ENCODE assay signal across 3 cellular contexts in the genomic region with DNA sequence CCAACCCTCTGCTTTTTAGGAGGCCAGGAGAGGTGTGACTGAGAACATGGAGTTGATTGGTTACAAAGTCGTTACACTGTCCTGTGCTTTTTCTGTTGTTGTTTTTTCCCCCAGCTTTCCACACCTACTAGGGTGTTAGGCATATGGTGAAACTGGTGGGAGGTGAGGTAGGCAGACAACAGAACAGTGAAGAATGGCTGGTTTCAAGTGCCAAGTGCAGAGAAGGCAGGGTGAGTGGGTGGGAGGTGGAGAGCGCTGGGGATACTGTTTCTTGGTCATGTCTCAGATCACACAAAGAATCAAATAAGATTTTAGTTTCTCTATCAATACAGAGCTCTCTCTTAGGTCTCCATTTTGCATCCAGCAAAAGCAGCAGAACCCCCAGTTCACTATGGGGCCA.
TF ChIP-seq lines count a peak whose summit lies in the region.

No MANE protein-coding gene starts in this region.

TF ChIP-seq in GM12878, 131 proteins besides CTCF, POLR2A, EP300 and RAD21 (continued from another document):
- TF ChIP-seq MXI1 (IDR thresholded peaks at IDR 0.05; ENCODE audit: low read depth, low read length) (0 out of 2 replicates have a peak, but pooled peaks have one; percentile 39), HDGF (IDR thresholded peaks at IDR 0.05) (no peak), NBN (IDR thresholded peaks at IDR 0.05) (0 out of 2 replicates have a peak, but pooled peaks have one; percentile 24), MTA2 (IDR thresholded peaks at IDR 0.05; ENCODE audit: low read depth) (peak; percentile 55; the same call in 1 of the 2 replicates), BHLHE40 (IDR thresholded peaks at IDR 0.05; ENCODE audit: borderline replicate concordance in 1 of 2, low read depth in 2 of 2, low read length in 1 of 2) (0 out of 4 replicates have a peak, but pooled peaks of 1 of the 2 experiments have one; percentile 8), IKZF1 (conservative IDR thresholded peaks at IDR 0.05) (peak; percentile 67), DPF2 (IDR thresholded peaks at IDR 0.05) (peak; percentile 31; the same call in 1 of the 2 replicates), SIX5 (IDR thresholded peaks at IDR 0.05; ENCODE audit: low read depth, low read length, severe bottlenecking) (no peak)
- TF ChIP-seq, protein P1, sequence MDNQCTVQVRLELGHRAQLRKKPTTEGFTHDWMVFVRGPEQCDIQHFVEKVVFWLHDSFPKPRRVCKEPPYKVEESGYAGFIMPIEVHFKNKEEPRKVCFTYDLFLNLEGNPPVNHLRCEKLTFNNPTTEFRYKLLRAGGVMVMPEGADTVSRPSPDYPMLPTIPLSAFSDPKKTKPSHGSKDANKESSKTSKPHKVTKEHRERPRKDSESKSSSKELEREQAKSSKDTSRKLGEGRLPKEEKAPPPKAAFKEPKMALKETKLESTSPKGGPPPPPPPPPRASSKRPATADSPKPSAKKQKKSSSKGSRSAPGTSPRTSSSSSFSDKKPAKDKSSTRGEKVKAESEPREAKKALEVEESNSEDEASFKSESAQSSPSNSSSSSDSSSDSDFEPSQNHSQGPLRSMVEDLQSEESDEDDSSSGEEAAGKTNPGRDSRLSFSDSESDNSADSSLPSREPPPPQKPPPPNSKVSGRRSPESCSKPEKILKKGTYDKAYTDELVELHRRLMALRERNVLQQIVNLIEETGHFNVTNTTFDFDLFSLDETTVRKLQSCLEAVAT (IDR thresholded peaks at IDR 0.05), result 0 out of 2 replicates have a peak, but pooled peaks have one; percentile 33
- TF ChIP-seq, protein P2, sequence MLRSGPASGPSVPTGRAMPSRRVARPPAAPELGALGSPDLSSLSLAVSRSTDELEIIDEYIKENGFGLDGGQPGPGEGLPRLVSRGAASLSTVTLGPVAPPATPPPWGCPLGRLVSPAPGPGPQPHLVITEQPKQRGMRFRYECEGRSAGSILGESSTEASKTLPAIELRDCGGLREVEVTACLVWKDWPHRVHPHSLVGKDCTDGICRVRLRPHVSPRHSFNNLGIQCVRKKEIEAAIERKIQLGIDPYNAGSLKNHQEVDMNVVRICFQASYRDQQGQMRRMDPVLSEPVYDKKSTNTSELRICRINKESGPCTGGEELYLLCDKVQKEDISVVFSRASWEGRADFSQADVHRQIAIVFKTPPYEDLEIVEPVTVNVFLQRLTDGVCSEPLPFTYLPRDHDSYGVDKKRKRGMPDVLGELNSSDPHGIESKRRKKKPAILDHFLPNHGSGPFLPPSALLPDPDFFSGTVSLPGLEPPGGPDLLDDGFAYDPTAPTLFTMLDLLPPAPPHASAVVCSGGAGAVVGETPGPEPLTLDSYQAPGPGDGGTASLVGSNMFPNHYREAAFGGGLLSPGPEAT (IDR thresholded peaks at IDR 0.05; ENCODE audit: low read depth), result peak; percentile 67; the same call in 1 of the 2 replicates
- TF ChIP-seq, protein P3, sequence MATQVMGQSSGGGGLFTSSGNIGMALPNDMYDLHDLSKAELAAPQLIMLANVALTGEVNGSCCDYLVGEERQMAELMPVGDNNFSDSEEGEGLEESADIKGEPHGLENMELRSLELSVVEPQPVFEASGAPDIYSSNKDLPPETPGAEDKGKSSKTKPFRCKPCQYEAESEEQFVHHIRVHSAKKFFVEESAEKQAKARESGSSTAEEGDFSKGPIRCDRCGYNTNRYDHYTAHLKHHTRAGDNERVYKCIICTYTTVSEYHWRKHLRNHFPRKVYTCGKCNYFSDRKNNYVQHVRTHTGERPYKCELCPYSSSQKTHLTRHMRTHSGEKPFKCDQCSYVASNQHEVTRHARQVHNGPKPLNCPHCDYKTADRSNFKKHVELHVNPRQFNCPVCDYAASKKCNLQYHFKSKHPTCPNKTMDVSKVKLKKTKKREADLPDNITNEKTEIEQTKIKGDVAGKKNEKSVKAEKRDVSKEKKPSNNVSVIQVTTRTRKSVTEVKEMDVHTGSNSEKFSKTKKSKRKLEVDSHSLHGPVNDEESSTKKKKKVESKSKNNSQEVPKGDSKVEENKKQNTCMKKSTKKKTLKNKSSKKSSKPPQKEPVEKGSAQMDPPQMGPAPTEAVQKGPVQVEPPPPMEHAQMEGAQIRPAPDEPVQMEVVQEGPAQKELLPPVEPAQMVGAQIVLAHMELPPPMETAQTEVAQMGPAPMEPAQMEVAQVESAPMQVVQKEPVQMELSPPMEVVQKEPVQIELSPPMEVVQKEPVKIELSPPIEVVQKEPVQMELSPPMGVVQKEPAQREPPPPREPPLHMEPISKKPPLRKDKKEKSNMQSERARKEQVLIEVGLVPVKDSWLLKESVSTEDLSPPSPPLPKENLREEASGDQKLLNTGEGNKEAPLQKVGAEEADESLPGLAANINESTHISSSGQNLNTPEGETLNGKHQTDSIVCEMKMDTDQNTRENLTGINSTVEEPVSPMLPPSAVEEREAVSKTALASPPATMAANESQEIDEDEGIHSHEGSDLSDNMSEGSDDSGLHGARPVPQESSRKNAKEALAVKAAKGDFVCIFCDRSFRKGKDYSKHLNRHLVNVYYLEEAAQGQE (IDR thresholded peaks at IDR 0.05; ENCODE audit: low read depth, low read length), result no peak

TF ChIP-seq in neural cell, 6 proteins besides CTCF, POLR2A, EP300 and RAD21 (continued from another document):
- TF ChIP-seq SMC3 (conservative IDR thresholded peaks at IDR 0.05; ENCODE audit: poor library complexity), result no peak
- TF ChIP-seq TAF1 (IDR thresholded peaks at IDR 0.05; ENCODE audit: low read depth), result no peak
- TF ChIP-seq, protein P3 (IDR thresholded peaks at IDR 0.05; ENCODE audit: borderline replicate concordance), result no peak
- TF ChIP-seq MXI1 (conservative IDR thresholded peaks at IDR 0.05; ENCODE audit: poor library complexity, severe bottlenecking), result no peak
- no peak for TF ChIP-seq POLR2AphosphoS5 (IDR thresholded peaks at IDR 0.05)

TF ChIP-seq in HEK293T, 16 proteins besides CTCF, POLR2A, EP300 and RAD21:
- TF ChIP-seq, protein P4, sequence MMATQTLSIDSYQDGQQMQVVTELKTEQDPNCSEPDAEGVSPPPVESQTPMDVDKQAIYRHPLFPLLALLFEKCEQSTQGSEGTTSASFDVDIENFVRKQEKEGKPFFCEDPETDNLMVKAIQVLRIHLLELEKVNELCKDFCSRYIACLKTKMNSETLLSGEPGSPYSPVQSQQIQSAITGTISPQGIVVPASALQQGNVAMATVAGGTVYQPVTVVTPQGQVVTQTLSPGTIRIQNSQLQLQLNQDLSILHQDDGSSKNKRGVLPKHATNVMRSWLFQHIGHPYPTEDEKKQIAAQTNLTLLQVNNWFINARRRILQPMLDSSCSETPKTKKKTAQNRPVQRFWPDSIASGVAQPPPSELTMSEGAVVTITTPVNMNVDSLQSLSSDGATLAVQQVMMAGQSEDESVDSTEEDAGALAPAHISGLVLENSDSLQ (IDR thresholded peaks at IDR 0.05), result no peak
- no peak for TF ChIP-seq SP1 (IDR thresholded peaks at IDR 0.05)
- no peak for TF ChIP-seq TARDBP (IDR thresholded peaks at IDR 0.05)
- TF ChIP-seq ELF4 (IDR thresholded peaks at IDR 0.05), result no peak
- no peak for TF ChIP-seq FOXK2 (IDR thresholded peaks at IDR 0.05)
- no peak for TF ChIP-seq SUZ12 (IDR thresholded peaks at IDR 0.05)
